ENCODE assay signal across 8 cellular contexts in the genomic region with DNA sequence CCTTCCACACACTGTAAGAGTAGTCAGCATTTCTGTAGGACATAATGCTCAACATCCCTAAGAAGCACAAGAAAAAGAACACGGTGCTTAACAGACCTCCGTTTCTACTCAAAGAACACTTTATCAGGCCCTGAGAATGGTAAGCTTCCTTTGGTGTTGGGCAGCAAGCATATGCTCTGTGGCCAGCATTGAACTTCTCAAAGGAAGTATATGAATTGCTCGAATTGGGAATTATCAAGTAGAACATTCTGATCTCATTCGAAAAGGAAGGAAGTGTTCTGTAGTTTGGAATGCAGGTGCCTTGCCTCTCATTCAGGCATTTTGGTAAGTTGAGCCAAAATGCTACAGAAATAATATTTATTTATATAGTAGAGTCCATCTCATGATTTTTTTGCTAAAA.
"Had no signal": no experiment of that assay in that cellular context is flagged by ENCODE, and none has a peak within 500 bp of the region (broad histone marks: within the 10 kb centered on the region; RNA-seq: fewer than 3 reads in every experiment).

No MANE protein-coding gene starts in this region.

- H3K9me3 ChIP-seq: HAP-1 had no signal

- FAIRE-seq: H1, HTR-8/SVneo had no signal

- DNase-seq: H7, HFFc6, IMR-90 had no signal

- H3K4me2 ChIP-seq: GM23338 had no signal

- ATAC-seq: GM23338, HCT116 had no signal

- H3K36me3 ChIP-seq: HAP-1 had no signal

- H3K4me1 ChIP-seq: HAP-1 had no signal

- H3K4me3 ChIP-seq: GM23338, HAP-1 had no signal

- H2AFZ ChIP-seq: GM23338 had no signal
